In the genomic region with DNA sequence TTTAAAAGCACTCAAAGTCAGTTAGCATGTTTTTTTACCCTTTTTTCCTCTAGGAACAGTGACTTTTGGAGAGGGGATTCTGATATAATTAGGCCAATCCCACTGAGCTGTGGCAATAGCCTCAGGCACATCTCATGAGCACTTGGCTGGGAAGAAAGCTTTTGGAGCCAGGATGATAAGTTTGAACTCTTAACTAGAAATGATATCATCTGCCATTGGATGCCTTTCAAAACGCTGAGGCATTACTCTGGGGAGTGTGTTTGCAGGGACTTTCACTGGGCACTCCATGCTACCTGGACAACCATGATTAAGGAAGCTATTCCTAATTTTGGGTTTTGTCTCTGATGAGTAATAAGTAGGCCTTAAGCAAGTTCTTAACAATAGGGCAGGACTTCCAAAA, we compare ENCODE assay signal across 23 cellular contexts. TPM values are rescaled to one million over a fixed set of nuclear protein-coding genes. Genes with fewer than 3 reads are reported as not detected.
"Had no signal": no experiment of that assay in that cellular context is flagged by ENCODE, and none has a peak within 500 bp of the region (broad histone marks: within the 10 kb centered on the region; RNA-seq: fewer than 3 reads in every experiment).

No MANE protein-coding gene starts in this region.

- DNase-seq: activated CD4-positive, alpha-beta T cell treated with anti-CD3 and anti-CD28 coated beads for 1 hour; activated gamma-delta T cell; activated T-cell treated with anti-CD3 and anti-CD28 coated beads, Interleukin-2, amount 50 U/mL, for 72 hours; effector CD8-positive, alpha-beta T cell; mesendoderm; naive thymus-derived CD8-positive, alpha-beta T cell; pancreas; right lobe of liver; small intestine; stimulated activated CD4-positive, alpha-beta T cell treated with anti-CD3 and anti-CD28 coated beads, Interleukin-15, amount 100 ng/mL, for 24 hours; stimulated activated CD4-positive, alpha-beta T cell treated with anti-CD3 and anti-CD28 coated beads, Interleukin-2, amount 100 ng/mL, for 48 hours; stomach; trophoblast cell had no signal

- H3K9me3 ChIP-seq: esophagus muscularis mucosa, neutrophil, pancreas, right lobe of liver, stomach, vagina had no signal

- H3K4me1 ChIP-seq: vagina had no signal

- H3K27me3 ChIP-seq: pancreas, vagina had no signal

- H3K36me3 ChIP-seq: esophagus muscularis mucosa, neutrophil, pancreas, right lobe of liver, stomach, vagina had no signal

- H3K27ac ChIP-seq: esophagus muscularis mucosa, neutrophil, pancreas, right lobe of liver, stomach, vagina had no signal

- ATAC-seq: activated T-cell treated with anti-CD3 and anti-CD28 coated beads, Interleukin-2, amount 50 U/mL, for 72 hours; naive thymus-derived CD8-positive, alpha-beta T cell had no signal

- H3K4me3 ChIP-seq: esophagus muscularis mucosa, pancreas, right lobe of liver, stomach, vagina had no signal

RNA-seq across cellular contexts. Expression of a gene that starts 3.7 kb away (rescaled TPM):
- total RNA-seq: activated CD8-positive, alpha-beta memory T cell treated with anti-CD3 and anti-CD28 coated beads for 36 hours; activated T-cell treated with anti-CD3 and anti-CD28 coated beads, Interleukin-2, amount 50 U/mL, for 72 hours; astrocyte; bronchial epithelial cell; endothelial cell of umbilical vein; fibroblast of villous mesenchyme; glomerular endothelial cell; lower leg skin; naive thymus-derived CD8-positive, alpha-beta T cell; vagina had no signal
